ENCODE assay signal across 22 cellular contexts in the genomic region with DNA sequence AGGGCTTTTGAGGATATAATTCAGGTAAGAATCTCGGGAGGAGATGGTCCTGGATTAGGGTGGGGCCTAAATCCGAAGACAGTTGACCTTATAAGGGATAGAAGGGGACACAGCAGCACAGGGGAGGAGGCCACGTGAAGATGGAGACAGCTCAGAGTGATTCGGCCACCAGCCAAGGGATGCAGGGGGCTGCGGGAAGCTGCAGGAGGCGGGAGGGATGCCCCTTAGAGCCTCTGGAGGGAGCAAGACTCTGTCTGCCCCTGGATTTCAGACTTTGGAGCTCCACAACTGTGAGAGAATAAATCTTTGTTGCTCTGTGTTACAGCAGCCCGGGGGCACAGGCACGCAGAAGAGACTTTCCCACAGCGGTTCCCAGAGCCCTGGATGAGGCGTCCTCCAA.
DNase-seq lines count a peak whose midpoint lies in the region; ATAC-seq and TF ChIP-seq lines count a peak whose summit lies in the region.
"Had no signal": no experiment of that assay in that cellular context is flagged by ENCODE, and none has a peak within 500 bp of the region (broad histone marks: within the 10 kb centered on the region; RNA-seq: fewer than 3 reads in every experiment).

No MANE protein-coding gene starts in this region.

- H3K36me3 ChIP-seq in lower lobe of right lung, result no peaks in the 10 kb centered on the region

- no peaks in the 10 kb centered on the region for H3K27me3 ChIP-seq in lower lobe of right lung (ENCODE audit: low read depth)

- peaks cover 0 to 3% of the 10 kb centered on the region in 2 donors for H3K27me3 Mint-ChIP-seq in natural killer cell (ENCODE audit: low read depth in 2 of 2)
- H3K27me3 Mint-ChIP-seq: CD4-positive, alpha-beta T cell had no signal

- no peaks in the 10 kb centered on the region for H3K4me1 Mint-ChIP-seq in natural killer cell

- TF ChIP-seq CTCF in lower lobe of right lung (IDR thresholded peaks at IDR 0.05) (no peak), natural killer cell (IDR thresholded peaks at IDR 0.05) (no peak)

- no peaks in the 10 kb centered on the region for H3K36me3 Mint-ChIP-seq in natural killer cell

- no peaks in the 10 kb centered on the region for H3K9me3 Mint-ChIP-seq in natural killer cell
- H3K9me3 Mint-ChIP-seq: CD4-positive, alpha-beta T cell; HFFc6 had no signal

- DNase-seq in cardiac septum (ENCODE audit: low spot score), result peak; percentile 68
- no peak for DNase-seq in left ventricle myocardium superior
- no peak for DNase-seq in lower lobe of right lung
- no peak for DNase-seq in sciatic nerve (ENCODE audit: low spot score)
- no peak for DNase-seq in natural killer cell
- no peak for DNase-seq in HPDE6-E6E7 (ENCODE audit: extremely low spot score)
- DNase-seq: 8988T; CD4-positive, alpha-beta T cell; GM23248; H9; HFFc6; KBM-7; NCI-H1105 treated with DMSO at 0.1 percent for 48 hours; NCI-H146; NCI-H1930; NCI-H2227 treated with DMSO at 0.1 percent for 48 hours; NCI-H526 treated with DMSO at 0.1 percent for 48 hours; PC-9; SHP77 treated with DMSO at 0.1 percent for 48 hours had no signal

- no peaks in the 10 kb centered on the region for H3K9me3 ChIP-seq in lower lobe of right lung

- intact Hi-C loops in cardiac septum (cut with DNase I), result no loop called here
- intact Hi-C loops in left ventricle myocardium superior (cut with micrococcal nuclease), result no loop called here
- intact Hi-C loops in lower lobe of right lung (cut with DNase I), result no loop called here
- intact Hi-C loops in sciatic nerve (cut with DNase I), result no loop called here
- intact Hi-C loops in natural killer cell (cut with micrococcal nuclease), result no loop called here

- no peak overlapping the region for H3K4me3 ChIP-seq in lower lobe of right lung
- H3K4me3 ChIP-seq: GM23248, PC-9, SK-N-MC had no signal

- no peak for ATAC-seq in left ventricle myocardium superior
- no peak for ATAC-seq in lower lobe of right lung
- peak; percentile 53 for ATAC-seq in sciatic nerve
- ATAC-seq in natural killer cell, result no peak
- no peak for ATAC-seq in GM18868 (IDR thresholded peaks at IDR 0.05; ENCODE audit: unreplicated experiment)
- ATAC-seq in GM21447 (IDR thresholded peaks at IDR 0.05; ENCODE audit: unreplicated experiment), result no peak

- H3K27ac Mint-ChIP-seq in natural killer cell, result no peak overlapping the region
- H3K27ac Mint-ChIP-seq: CD4-positive, alpha-beta T cell; H9; HFFc6 had no signal

- peaks cover 20% of the 10 kb centered on the region for H3K4me1 ChIP-seq in lower lobe of right lung

- H3K4me3 Mint-ChIP-seq in natural killer cell, result no peak overlapping the region
- H3K4me3 Mint-ChIP-seq: CD4-positive, alpha-beta T cell; H9; HFFc6 had no signal

- peak overlapping the region; percentile 75 for H3K27ac ChIP-seq in lower lobe of right lung
- H3K27ac ChIP-seq: GM23248, PC-9, SK-N-MC had no signal
